Comparison of ENCODE assay signal across 25 cellular contexts in the genomic region with DNA sequence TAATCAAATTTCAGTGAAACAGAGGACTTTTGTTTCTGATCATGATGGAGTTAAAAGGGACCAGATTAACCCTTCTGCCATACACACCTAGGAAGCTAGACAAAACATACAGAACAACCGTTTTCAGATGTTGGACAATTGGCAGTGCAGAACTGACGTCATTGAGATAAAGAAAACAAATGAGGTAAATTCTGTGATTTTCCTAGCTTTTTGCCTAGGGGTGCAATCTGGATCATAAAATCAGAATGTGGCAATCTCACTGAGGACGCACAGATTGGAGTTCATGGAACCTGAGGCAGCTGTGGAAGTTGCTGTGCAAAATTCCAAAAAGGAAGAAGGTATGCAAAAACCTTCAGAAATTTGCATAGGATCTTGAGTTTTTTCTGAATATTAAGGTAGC. TPM values are rescaled to one million over a fixed set of nuclear protein-coding genes. Genes with fewer than 3 reads are reported as not detected.
DNase-seq lines count a peak whose midpoint lies in the region; ATAC-seq, FAIRE-seq and TF ChIP-seq lines count a peak whose summit lies in the region.
"Had no signal": no experiment of that assay in that cellular context is flagged by ENCODE, and none has a peak within 500 bp of the region (broad histone marks: within the 10 kb centered on the region; RNA-seq: fewer than 3 reads in every experiment).

No MANE protein-coding gene starts in this region.

- TF ChIP-seq EP300 in HepG2 (IDR thresholded peaks at IDR 0.05; ENCODE audit: low read depth in 2 of 2, low read length in 2 of 2) (no peak), HepG2 (CRISPR knock-in tag; IDR thresholded peaks at IDR 0.05; ENCODE audit: borderline replicate concordance) (no peak), GM12878 (IDR thresholded peaks at IDR 0.05; ENCODE audit: borderline replicate concordance in 1 of 2, control insufficient read depth in 1 of 2, low read depth in 2 of 2, low read length in 2 of 2) (no peak)

- peaks cover 2% of the 10 kb centered on the region for H3K79me1 ChIP-seq in trophoblast cell (ENCODE audit: low read length)

- TF ChIP-seq POLR2A in HepG2 (IDR thresholded peaks at IDR 0.05; ENCODE audit: insufficient read depth in 1 of 2, low read depth in 2 of 2, low read length in 2 of 2) (no peak), right lobe of liver (IDR thresholded peaks at IDR 0.05) (no peak), GM12878 (IDR thresholded peaks at IDR 0.05; ENCODE audit: low read depth, low read length) (no peak)

- H3K18ac ChIP-seq in trophoblast cell (ENCODE audit: low read length): no peak overlapping the region

- WGBS in HepG2 (ENCODE audit: low lambda C conversion rate): 45% methylated on average over 3 of the region's 3 CpGs
- 60% methylated on average over 3 of the region's 3 CpGs for WGBS in right lobe of liver (ENCODE audit: insufficient coverage, low coverage, low lambda C conversion rate, missing lambda C conversion rate)
- WGBS in GM12878 (ENCODE audit: insufficient coverage, insufficient replicate concordance, low lambda C conversion rate, missing lambda C conversion rate): 79% methylated on average over 3 of the region's 3 CpGs
- WGBS in trophoblast cell (ENCODE audit: extremely low coverage, insufficient coverage, insufficient read length): no CpG with 5 or more reads among the region's 3 CpGs

- no peak for DNase-seq in HepG2 (ENCODE audit: low spot score)
- no peak for DNase-seq in right lobe of liver
- no peak for DNase-seq in GM12878 (ENCODE audit: low read depth, low spot score)
- peak; percentile 77 to 98 for DNase-seq in trophoblast cell
- DNase-seq in cerebellar nuclear complex (lab: John Stamatoyannopoulos, UW): no peak
- no peak for DNase-seq in NCI-H2227 (lab: John Stamatoyannopoulos, UW; ENCODE audit: unreplicated experiment)
- DNase-seq: AML-193; CD4-positive, alpha-beta T cell; DMS153; DMS79; GM23248; HCEC 1CT; KG1 had no signal

- H4K12ac ChIP-seq in trophoblast cell (ENCODE audit: low read depth, low read length): no peak overlapping the region

- no peak overlapping the region for H4K91ac ChIP-seq in trophoblast cell (ENCODE audit: low read depth, low read length)

- H3K9ac ChIP-seq in HepG2 (ENCODE audit: insufficient read depth, low read depth, low read length) (no peak overlapping the region), GM12878 (ENCODE audit: control insufficient read depth, insufficient read depth, low read length) (no peak overlapping the region), trophoblast cell (ENCODE audit: low read length) (no peak overlapping the region)
- H3K9ac ChIP-seq: GM23248 had no signal

- peaks cover 25% of the 10 kb centered on the region for H3K4me1 ChIP-seq in HepG2 (ENCODE audit: insufficient read depth, low read length)
- no peaks in the 10 kb centered on the region for H3K4me1 ChIP-seq in right lobe of liver
- no peaks in the 10 kb centered on the region for H3K4me1 ChIP-seq in GM12878 (ENCODE audit: control insufficient read depth, insufficient read depth, low read length)
- peaks cover 4 to 9% of the 10 kb centered on the region in 2 experiments for H3K4me1 ChIP-seq in trophoblast cell (ENCODE audit: control insufficient read depth in 1 of 2, insufficient read depth in 2 of 2, low read length in 2 of 2)
- H3K4me1 ChIP-seq: A549 had no signal

- in situ Hi-C loops in HepG2 (cut with HindIII; ENCODE audit: extremely low pct_ligation_motif_present, low pct_unique_long_range_greater_than_20kb): no loop called here
- in situ Hi-C loops in GM12878 (cut with MboI): no loop called here

- H4K20me1 ChIP-seq in HepG2 (ENCODE audit: insufficient read depth, low read length): no peaks in the 10 kb centered on the region
- H4K20me1 ChIP-seq in GM12878 (ENCODE audit: control insufficient read depth, insufficient read depth): no peaks in the 10 kb centered on the region

- no peak overlapping the region for H2AK5ac ChIP-seq in trophoblast cell (ENCODE audit: low read length)

- H3K9me3 ChIP-seq in HepG2 (ENCODE audit: low read length) (no peaks in the 10 kb centered on the region), right lobe of liver (no peaks in the 10 kb centered on the region), GM12878 (replicated peaks; ENCODE audit: control insufficient read depth, insufficient read depth, low read length) (no peaks in the 10 kb centered on the region; the same call in 2 of the 3 replicates), trophoblast cell (ENCODE audit: insufficient read depth, low read depth, low read length) (no peaks in the 10 kb centered on the region)
- H3K9me3 ChIP-seq: A549 had no signal

- no peak overlapping the region for H3K23ac ChIP-seq in trophoblast cell (ENCODE audit: low read length)

- POLR2A ChIA-PET in HepG2 (lab: Yijun Ruan, JAX): interaction anchor here (0.8 to 1.6 kb wide), 2 partner anchors 15 to 179 kb away, joined by 3 to 13 read pairs; partner anchors contain the start of gene USP32
- POLR2A ChIA-PET in GM12878 (lab: Charles Lee): interaction anchor here (0.6 kb wide), 2 partner anchors 81 to 1488 kb away, joined by 3 to 6 read pairs; no protein-coding TSS in a partner anchor

- BruUV-seq in HepG2 (replicated peaks; lab: Mats Ljungman, UMichigan) (no TSS peak), GM12878 (replicated peaks; lab: Mats Ljungman, UMichigan) (no TSS peak)

- ATAC-seq in HepG2 (no peak), right lobe of liver (no peak), GM12878 (no peak), GM21529 (IDR thresholded peaks at IDR 0.05; ENCODE audit: unreplicated experiment) (no peak)
- ATAC-seq: A549 had no signal

- H3K4me2 ChIP-seq in HepG2 (ENCODE audit: low read depth, low read length) (no peak overlapping the region), GM12878 (ENCODE audit: control insufficient read depth, insufficient read depth) (no peak overlapping the region), trophoblast cell (ENCODE audit: low read length) (no peak overlapping the region)
- H3K4me2 ChIP-seq: A549 had no signal

- no peaks in the 10 kb centered on the region for H3K36me3 ChIP-seq in HepG2 (replicated peaks in 1 of 2; ENCODE audit: control insufficient read depth in 1 of 2, insufficient read depth in 2 of 2, low read length in 2 of 2)
- no peaks in the 10 kb centered on the region for H3K36me3 ChIP-seq in right lobe of liver
- no peaks in the 10 kb centered on the region for H3K36me3 ChIP-seq in GM12878 (ENCODE audit: control insufficient read depth in 2 of 2, insufficient read depth in 2 of 2, low read length in 1 of 2)
- peaks cover 0 to 2% of the 10 kb centered on the region in 2 experiments for H3K36me3 ChIP-seq in trophoblast cell (ENCODE audit: control insufficient read depth in 1 of 2, insufficient read depth in 2 of 2, low read length in 2 of 2)

- H2BK120ac ChIP-seq in trophoblast cell (ENCODE audit: insufficient read depth, low read length, poor library complexity): no peak overlapping the region

- TF ChIP-seq CTCF in HepG2 (CRISPR knock-in tag; IDR thresholded peaks at IDR 0.05) (no peak), right lobe of liver (IDR thresholded peaks at IDR 0.05) (no peak), GM12878 (IDR thresholded peaks at IDR 0.05 in 2 of 3, conservative IDR thresholded peaks at IDR 0.05 in 1 of 3; ENCODE audit: control insufficient read depth in 2 of 3, extremely low read depth in 1 of 3, insufficient read depth in 1 of 3, low read depth in 3 of 3, low read length in 3 of 3) (no peak)

- H2AFZ ChIP-seq in HepG2 (ENCODE audit: low read length) (no peak overlapping the region), GM12878 (ENCODE audit: control insufficient read depth, low read depth, low read length) (no peak overlapping the region), trophoblast cell (ENCODE audit: insufficient read depth, low read length, poor library complexity) (no peak overlapping the region)
- H2AFZ ChIP-seq: GM23248 had no signal

- no peak overlapping the region for H4K8ac ChIP-seq in trophoblast cell (ENCODE audit: low read depth, low read length)

- FAIRE-seq in HepG2 (lab: Jason Lieb, UNC): no peak
- no peak for FAIRE-seq in GM12878 (lab: Jason Lieb, UNC)
- FAIRE-seq: A549, GM12891, GM19239, H54, HTR-8/SVneo had no signal

- H3K27ac ChIP-seq in HepG2 (ENCODE audit: extremely low read length, insufficient read depth, low read length): no peak overlapping the region
- H3K27ac ChIP-seq in right lobe of liver: no peak overlapping the region
- no peak overlapping the region for H3K27ac ChIP-seq in GM12878 (ENCODE audit: control insufficient read depth, insufficient read depth)
- no peak overlapping the region for H3K27ac ChIP-seq in trophoblast cell (ENCODE audit: low read depth, low read length)
- H3K27ac ChIP-seq: 22Rv1, A549, C4-2B, GM23248 had no signal

- intact Hi-C loops in HepG2 (cut with micrococcal nuclease; ENCODE audit: unreplicated experiment) (no loop called here), right lobe of liver (cut with DNase I) (no loop called here), GM12878 (cut with micrococcal nuclease; ENCODE audit: unreplicated experiment) (no loop called here)

- H3K4me3 ChIP-seq in HepG2 (replicated peaks in 1 of 3; ENCODE audit: insufficient read depth in 1 of 3, low read depth in 2 of 3, low read length in 3 of 3) (no peak overlapping the region), right lobe of liver (no peak overlapping the region), GM12878 (no peak overlapping the region), trophoblast cell (ENCODE audit: low read depth, low read length) (no peak overlapping the region)
- H3K4me3 ChIP-seq: A549, GM23248 had no signal

- H2BK5ac ChIP-seq in trophoblast cell (ENCODE audit: low read depth, low read length, poor library complexity): no peak overlapping the region

- H3K27me3 ChIP-seq in HepG2 (ENCODE audit: control insufficient read depth in 1 of 2, insufficient read depth in 2 of 2, low read length in 2 of 2) (no peaks in the 10 kb centered on the region), right lobe of liver (no peaks in the 10 kb centered on the region), GM12878 (replicated peaks in 1 of 2; ENCODE audit: control insufficient read depth in 2 of 2, insufficient read depth in 2 of 2, low read length in 1 of 2) (no peaks in the 10 kb centered on the region), trophoblast cell (ENCODE audit: insufficient read depth, low read length) (no peaks in the 10 kb centered on the region)

- no peak overlapping the region for H3K14ac ChIP-seq in trophoblast cell (ENCODE audit: low read length)

- SMC1A ChIA-PET in GM12878 (lab: Charles Lee; ENCODE audit: uncharacterized antibody, unreplicated experiment): interaction anchor here (0.6 to 1.7 kb wide), 4 partner anchors 8 to 175 kb away, joined by 3 to 6 read pairs (median 4); no protein-coding TSS in a partner anchor

- H2BK12ac ChIP-seq in trophoblast cell (ENCODE audit: low read length): no peak overlapping the region

- no peaks in the 10 kb centered on the region for H3K79me2 ChIP-seq in HepG2 (ENCODE audit: insufficient read depth, low read length)
- H3K79me2 ChIP-seq in GM12878 (ENCODE audit: control insufficient read depth, insufficient read depth, low read length): no peaks in the 10 kb centered on the region
- H3K79me2 ChIP-seq in trophoblast cell (ENCODE audit: control insufficient read depth, insufficient read depth, low read length, poor library complexity): no peaks in the 10 kb centered on the region

- CTCF ChIA-PET in HepG2 (lab: Yijun Ruan, JAX; ENCODE audit: low intra/inter-chr PET ratio, low total read pairs): no interaction called here
- CTCF ChIA-PET in GM12878 (lab: Yijun Ruan, JAX): no interaction called here

- TF ChIP-seq RAD21 in HepG2 (CRISPR knock-in tag; IDR thresholded peaks at IDR 0.05) (no peak), GM12878 (IDR thresholded peaks at IDR 0.05; ENCODE audit: insufficient read depth, low read depth, low read length) (no peak)

- no peak overlapping the region for H3K4ac ChIP-seq in trophoblast cell (ENCODE audit: low read depth, low read length)

- RAD21 ChIA-PET in GM12878 (lab: Charles Lee; ENCODE audit: unreplicated experiment): interaction anchor here (1.0 to 1.8 kb wide), 2 partner anchors 8 to 18 kb away, joined by 3 to 4 read pairs; no protein-coding TSS in a partner anchor

RNA-seq across cellular contexts. Expression of gene USP32, which starts 15.0 kb away (rescaled TPM):
- total RNA-seq in HepG2 (2016; rRNA removed; fragmentation: Illumina TruSeq; extraction: Trizol): 39.9 and 52.9 TPM in 2 replicates
- total RNA-seq in HepG2 (2016; cell fraction: cytosol; rRNA removed; fragmentation: Illumina TruSeq; extraction: Trizol; ENCODE audit: low read depth): 12.8 and 14.5 TPM in 2 replicates
- total RNA-seq in HepG2 (2016; cell fraction: insoluble cytoplasmic fraction; rRNA removed; fragmentation: Illumina TruSeq; extraction: Trizol): 40.0 and 51.5 TPM in 2 replicates
- total RNA-seq in HepG2 (2016; cell fraction: membrane; rRNA removed; fragmentation: Illumina TruSeq; extraction: Trizol): 25.1 and 28.6 TPM in 2 replicates
- total RNA-seq in HepG2 (2016; cell fraction: nucleus; rRNA removed; fragmentation: Illumina TruSeq; extraction: Trizol): 40.8 and 45.7 TPM in 2 replicates
- polyA plus RNA-seq in HepG2 (2011; rRNA removed): 24.9 and 25.6 TPM in 2 replicates
- polyA plus RNA-seq in HepG2 (2011; cell fraction: cytosol; rRNA removed): 11.6 and 17.6 TPM in 2 replicates
- 13.1 and 18.9 TPM in 2 replicates for polyA plus RNA-seq in HepG2 (2011; cell fraction: nucleus; rRNA removed)
- polyA plus RNA-seq in HepG2 (2012): 23.3 and 24.2 TPM in 2 replicates
- 1.5 and 1.6 TPM in 2 replicates for polyA plus RNA-seq in HepG2 (2016; cell fraction: cytosol; fragmentation: Illumina TruSeq; extraction: Trizol; ENCODE audit: low read depth)
- polyA plus RNA-seq in HepG2 (2016; cell fraction: insoluble cytoplasmic fraction; fragmentation: Illumina TruSeq; extraction: Trizol; ENCODE audit: low read depth): 33.3 and 35.1 TPM in 2 replicates
- polyA plus RNA-seq in HepG2 (2016; cell fraction: membrane; fragmentation: Illumina TruSeq; extraction: Trizol; ENCODE audit: low read depth): 7.6 and 9.5 TPM in 2 replicates
- polyA plus RNA-seq in HepG2 (2016; cell fraction: nucleus; fragmentation: Illumina TruSeq; extraction: Trizol; ENCODE audit: insufficient read depth, low read depth): 26.1 and 32.2 TPM in 2 replicates
- polyA minus RNA-seq in HepG2 (2011; rRNA and poly(A)+ RNA removed; ENCODE audit: low replicate concordance): 27.9 and 28.2 TPM in 2 replicates
- 23.9 and 34.8 TPM in 2 replicates for polyA minus RNA-seq in HepG2 (2011; cell fraction: cytosol; rRNA and poly(A)+ RNA removed)
- 57.9 and 63.0 TPM in 2 replicates for polyA minus RNA-seq in HepG2 (2011; cell fraction: nucleus; rRNA and poly(A)+ RNA removed)
- total RNA-seq in right lobe of liver: 10 to 100 TPM; 24.8 to 44.2 (median 33.5) TPM
- 160 and 164 TPM in 2 replicates for total RNA-seq in GM12878 (2013; cell fraction: nucleolus; rRNA removed)
- 27.3 and 31.1 TPM in 2 replicates for total RNA-seq in GM12878 (2014; rRNA removed)
- 36.6 and 39.1 TPM in 2 replicates for total RNA-seq in GM12878 (2014; rRNA removed; fragmentation: Illumina TruSeq; extraction: Trizol)
- total RNA-seq in GM12878 (2021): 35.0 and 36.8 TPM in 2 replicates
- polyA plus RNA-seq in GM12878 (2011; ENCODE audit: low read depth): 11.3 TPM
- 37.3 and 42.4 TPM in 2 replicates for polyA plus RNA-seq in GM12878 (2011; rRNA removed)
- polyA plus RNA-seq in GM12878 (2011; cell fraction: cytosol; rRNA removed): 20.4 and 28.5 TPM in 2 replicates
- polyA plus RNA-seq in GM12878 (2011; cell fraction: nucleus; rRNA removed): 18.1 and 23.8 TPM in 2 replicates
- polyA plus RNA-seq in GM12878 (2012): 19.5 and 21.8 TPM in 2 replicates
- 30.8 and 40.4 TPM in 2 replicates for polyA plus RNA-seq in GM12878 (2014; fragmentation: Illumina TruSeq; extraction: Trizol)
- 1 to 10 TPM; 7.8 to 9.8 TPM for polyA plus RNA-seq in GM12878 (2014; fragmentation: Nextera tagmentation; extraction: Ambion mirVana)
- polyA plus RNA-seq in GM12878 (2014; rRNA removed): 21.7 and 23.7 TPM in 2 replicates
- 10 to 100 TPM; 10.7 to 10.9 TPM for polyA plus RNA-seq in GM12878 (2016; fragmentation: Nextera tagmentation; extraction: Ambion mirVana)
- 35.6 and 52.5 TPM in 2 replicates for polyA minus RNA-seq in GM12878 (2011; rRNA and poly(A)+ RNA removed)
- polyA minus RNA-seq in GM12878 (2011; cell fraction: cytosol; rRNA and poly(A)+ RNA removed): 11.6 and 22.2 TPM in 2 replicates
- polyA minus RNA-seq in GM12878 (2011; cell fraction: nucleus; rRNA and poly(A)+ RNA removed): 19.5 and 22.9 TPM in 2 replicates
- 18.3 and 19.1 TPM in 2 replicates for polyA plus RNA-seq in trophoblast cell (2013)

RNA-seq across cellular contexts. Expression of gene CHCT1, which starts 15.4 kb away (rescaled TPM):
- total RNA-seq in HepG2 (2016; rRNA removed; fragmentation: Illumina TruSeq; extraction: Trizol) (not detected in 2 replicates), right lobe of liver (not detected), GM12878 (2014; rRNA removed) (0.65 TPM in 1 of 2 replicates, not detected in the other), GM12878 (2014; rRNA removed; fragmentation: Illumina TruSeq; extraction: Trizol) (not detected in 2 replicates), GM12878 (2021) (0.23 TPM in 1 of 2 replicates, not detected in the other)
- not detected in 2 replicates for total RNA-seq in HepG2 (2016; cell fraction: cytosol; rRNA removed; fragmentation: Illumina TruSeq; extraction: Trizol; ENCODE audit: low read depth)
- not detected in 2 replicates for total RNA-seq in HepG2 (2016; cell fraction: insoluble cytoplasmic fraction; rRNA removed; fragmentation: Illumina TruSeq; extraction: Trizol)
- total RNA-seq in HepG2 (2016; cell fraction: membrane; rRNA removed; fragmentation: Illumina TruSeq; extraction: Trizol): not detected in 2 replicates
- not detected in 2 replicates for total RNA-seq in HepG2 (2016; cell fraction: nucleus; rRNA removed; fragmentation: Illumina TruSeq; extraction: Trizol)
- polyA plus RNA-seq in HepG2 (2011; rRNA removed) (not detected in 2 replicates), GM12878 (2011; rRNA removed) (not detected in 2 replicates), GM12878 (2014; fragmentation: Illumina TruSeq; extraction: Trizol) (not detected in 2 replicates), GM12878 (2014; fragmentation: Nextera tagmentation; extraction: Ambion mirVana) (not detected), GM12878 (2014; rRNA removed) (0.35 TPM in 1 of 2 replicates, not detected in the other), GM12878 (2016; fragmentation: Nextera tagmentation; extraction: Ambion mirVana) (not detected)
- polyA plus RNA-seq in HepG2 (2011; cell fraction: cytosol; rRNA removed): not detected in 2 replicates
- not detected in 2 replicates for polyA plus RNA-seq in HepG2 (2011; cell fraction: nucleus; rRNA removed)
- not detected in 2 replicates for polyA plus RNA-seq in HepG2 (2012)
- not detected in 2 replicates for polyA plus RNA-seq in HepG2 (2016; cell fraction: cytosol; fragmentation: Illumina TruSeq; extraction: Trizol; ENCODE audit: low read depth)
- not detected in 2 replicates for polyA plus RNA-seq in HepG2 (2016; cell fraction: insoluble cytoplasmic fraction; fragmentation: Illumina TruSeq; extraction: Trizol; ENCODE audit: low read depth)
- not detected in 2 replicates for polyA plus RNA-seq in HepG2 (2016; cell fraction: membrane; fragmentation: Illumina TruSeq; extraction: Trizol; ENCODE audit: low read depth)
- polyA plus RNA-seq in HepG2 (2016; cell fraction: nucleus; fragmentation: Illumina TruSeq; extraction: Trizol; ENCODE audit: insufficient read depth, low read depth): not detected in 2 replicates
- polyA minus RNA-seq in HepG2 (2011; rRNA and poly(A)+ RNA removed; ENCODE audit: low replicate concordance): not detected in 2 replicates
- polyA minus RNA-seq in HepG2 (2011; cell fraction: cytosol; rRNA and poly(A)+ RNA removed): not detected in 2 replicates
- not detected in 2 replicates for polyA minus RNA-seq in HepG2 (2011; cell fraction: nucleus; rRNA and poly(A)+ RNA removed)
- total RNA-seq in GM12878 (2013; cell fraction: nucleolus; rRNA removed): not detected in 2 replicates
- not detected for polyA plus RNA-seq in GM12878 (2011; ENCODE audit: low read depth)
- polyA plus RNA-seq in GM12878 (2011; cell fraction: cytosol; rRNA removed): 0.06 TPM in 1 of 2 replicates, not detected in the other
- polyA plus RNA-seq in GM12878 (2011; cell fraction: nucleus; rRNA removed): not detected in 2 replicates
- polyA plus RNA-seq in GM12878 (2012): not detected in 2 replicates
- not detected in 2 replicates for polyA minus RNA-seq in GM12878 (2011; rRNA and poly(A)+ RNA removed)
- not detected in 2 replicates for polyA minus RNA-seq in GM12878 (2011; cell fraction: cytosol; rRNA and poly(A)+ RNA removed)
- polyA minus RNA-seq in GM12878 (2011; cell fraction: nucleus; rRNA and poly(A)+ RNA removed): not detected in 2 replicates
- 0.04 TPM in 1 of 2 replicates, not detected in the other for polyA plus RNA-seq in trophoblast cell (2013)
- total RNA-seq: CD4-positive, alpha-beta T cell; Daoy; G401; GM23248 had no signal
- polyA plus RNA-seq: BJ, GM23248, IgD-negative memory B cell had no signal

Comparison
In these comparisons a context has a peak if more than half of its experiments do, and no peak if none do; other contexts are left out.
1. DNase-seq: peak in trophoblast cell (2 of 2); none in HepG2 (single experiment), right lobe of liver (0 of 3), GM12878 (single experiment), cerebellar nuclear complex (0 of 2) and NCI-H2227 (single experiment).